In the genomic region with DNA sequence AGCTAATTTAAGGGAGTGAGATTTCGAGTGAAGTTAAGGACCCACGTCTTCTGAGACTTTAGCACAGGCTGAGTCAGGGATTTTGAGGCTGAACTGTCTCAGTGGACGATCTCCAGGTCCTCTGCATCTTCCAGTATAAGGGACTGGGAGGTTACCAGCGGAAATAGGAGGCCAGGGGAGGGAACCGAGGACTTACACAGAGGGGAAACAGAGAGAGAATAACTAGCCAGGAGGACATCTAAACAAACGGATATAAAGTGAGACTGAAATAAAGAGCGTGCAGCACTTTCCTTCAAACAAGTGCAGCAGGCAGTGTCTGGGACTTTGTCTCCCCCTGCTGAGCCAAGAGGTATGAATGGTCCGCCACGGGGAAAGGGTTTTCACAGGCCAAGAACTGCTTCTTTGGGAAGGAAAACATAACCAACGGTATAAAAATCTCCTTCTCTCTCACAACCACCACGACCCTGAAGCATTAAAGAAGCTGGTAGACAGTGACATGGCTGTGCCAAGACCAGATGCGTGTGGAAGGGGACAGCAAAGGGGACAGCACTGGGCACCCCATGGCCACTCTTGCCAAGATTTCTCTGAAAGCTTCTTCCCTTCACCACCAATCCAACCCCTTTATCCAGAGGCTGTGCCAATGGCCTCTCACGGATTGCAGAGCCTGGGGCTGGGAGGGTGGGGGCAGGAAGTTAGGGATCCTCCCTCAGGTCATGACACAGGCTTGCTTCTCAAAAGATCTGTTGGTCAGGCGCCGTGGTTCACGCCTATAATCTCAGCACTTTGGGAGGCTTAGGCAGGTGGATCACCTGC, we compare ENCODE assay signal across 1 cellular context.
TF ChIP-seq lines count a peak whose summit lies in the region.

No MANE protein-coding gene starts in this region.

TF ChIP-seq in HepG2, 621 proteins besides CTCF, POLR2A, EP300 and RAD21 (continued from another document and continues in another):
- no peak for TF ChIP-seq ZNF407 (CRISPR knock-in tag; IDR thresholded peaks at IDR 0.05; ENCODE audit: not compliant biosample characterization)
- no peak for TF ChIP-seq ZBTB25 (CRISPR knock-in tag; IDR thresholded peaks at IDR 0.05)
- peak; percentile 69; the same call in 1 of the 2 replicates for TF ChIP-seq KAT7 (CRISPR knock-in tag; IDR thresholded peaks at IDR 0.05; ENCODE audit: borderline replicate concordance)
- 0 out of 2 replicates have a peak, but pooled peaks have one; percentile 23 for TF ChIP-seq MIXL1 (CRISPR knock-in tag; IDR thresholded peaks at IDR 0.05)
- TF ChIP-seq ZNF276 (CRISPR knock-in tag; IDR thresholded peaks at IDR 0.05; ENCODE audit: low read depth): no peak
- 0 out of 2 replicates have a peak, but pooled peaks have one; percentile 19 for TF ChIP-seq TARDBP (CRISPR knock-in tag; IDR thresholded peaks at IDR 0.05)
- no peak for TF ChIP-seq ZMYM4 (CRISPR knock-in tag; IDR thresholded peaks at IDR 0.05)
- no peak for TF ChIP-seq ARNT (IDR thresholded peaks at IDR 0.05)
- TF ChIP-seq PRPF4 (IDR thresholded peaks at IDR 0.05; ENCODE audit: low read depth, low read length, poor library complexity, severe bottlenecking): no peak
- TF ChIP-seq YEATS4 (CRISPR knock-in tag; IDR thresholded peaks at IDR 0.05; ENCODE audit: borderline replicate concordance): no peak
- TF ChIP-seq KDM1A (CRISPR knock-in tag; IDR thresholded peaks at IDR 0.05): no peak
- TF ChIP-seq ZNF564 (CRISPR knock-in tag; IDR thresholded peaks at IDR 0.05): no peak
- 0 out of 2 replicates have a peak, but pooled peaks have one; percentile 10 for TF ChIP-seq ZNF644 (CRISPR knock-in tag; IDR thresholded peaks at IDR 0.05; ENCODE audit: low read depth)
- no peak for TF ChIP-seq NFE2 (CRISPR knock-in tag; IDR thresholded peaks at IDR 0.05)
- TF ChIP-seq MLX (CRISPR knock-in tag; IDR thresholded peaks at IDR 0.05): 0 out of 2 replicates have a peak, but pooled peaks have one; percentile 53
- TF ChIP-seq, protein P1, sequence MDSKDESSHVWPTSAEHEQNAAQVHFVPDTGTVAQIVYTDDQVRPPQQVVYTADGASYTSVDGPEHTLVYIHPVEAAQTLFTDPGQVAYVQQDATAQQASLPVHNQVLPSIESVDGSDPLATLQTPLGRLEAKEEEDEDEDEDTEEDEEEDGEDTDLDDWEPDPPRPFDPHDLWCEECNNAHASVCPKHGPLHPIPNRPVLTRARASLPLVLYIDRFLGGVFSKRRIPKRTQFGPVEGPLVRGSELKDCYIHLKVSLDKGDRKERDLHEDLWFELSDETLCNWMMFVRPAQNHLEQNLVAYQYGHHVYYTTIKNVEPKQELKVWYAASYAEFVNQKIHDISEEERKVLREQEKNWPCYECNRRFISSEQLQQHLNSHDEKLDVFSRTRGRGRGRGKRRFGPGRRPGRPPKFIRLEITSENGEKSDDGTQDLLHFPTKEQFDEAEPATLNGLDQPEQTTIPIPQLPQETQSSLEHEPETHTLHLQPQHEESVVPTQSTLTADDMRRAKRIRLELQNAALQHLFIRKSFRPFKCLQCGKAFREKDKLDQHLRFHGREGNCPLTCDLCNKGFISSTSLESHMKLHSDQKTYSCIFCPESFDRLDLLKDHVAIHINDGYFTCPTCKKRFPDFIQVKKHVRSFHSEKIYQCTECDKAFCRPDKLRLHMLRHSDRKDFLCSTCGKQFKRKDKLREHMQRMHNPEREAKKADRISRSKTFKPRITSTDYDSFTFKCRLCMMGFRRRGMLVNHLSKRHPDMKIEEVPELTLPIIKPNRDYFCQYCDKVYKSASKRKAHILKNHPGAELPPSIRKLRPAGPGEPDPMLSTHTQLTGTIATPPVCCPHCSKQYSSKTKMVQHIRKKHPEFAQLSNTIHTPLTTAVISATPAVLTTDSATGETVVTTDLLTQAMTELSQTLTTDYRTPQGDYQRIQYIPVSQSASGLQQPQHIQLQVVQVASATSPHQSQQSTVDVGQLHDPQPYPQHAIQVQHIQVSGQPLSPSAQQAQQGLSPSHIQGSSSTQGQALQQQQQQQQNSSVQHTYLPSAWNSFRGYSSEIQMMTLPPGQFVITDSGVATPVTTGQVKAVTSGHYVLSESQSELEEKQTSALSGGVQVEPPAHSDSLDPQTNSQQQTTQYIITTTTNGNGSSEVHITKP (CRISPR knock-in tag; IDR thresholded peaks at IDR 0.05; ENCODE audit: low read depth): 0 out of 2 replicates have a peak, but pooled peaks have one; percentile 16
- TF ChIP-seq, protein P2, sequence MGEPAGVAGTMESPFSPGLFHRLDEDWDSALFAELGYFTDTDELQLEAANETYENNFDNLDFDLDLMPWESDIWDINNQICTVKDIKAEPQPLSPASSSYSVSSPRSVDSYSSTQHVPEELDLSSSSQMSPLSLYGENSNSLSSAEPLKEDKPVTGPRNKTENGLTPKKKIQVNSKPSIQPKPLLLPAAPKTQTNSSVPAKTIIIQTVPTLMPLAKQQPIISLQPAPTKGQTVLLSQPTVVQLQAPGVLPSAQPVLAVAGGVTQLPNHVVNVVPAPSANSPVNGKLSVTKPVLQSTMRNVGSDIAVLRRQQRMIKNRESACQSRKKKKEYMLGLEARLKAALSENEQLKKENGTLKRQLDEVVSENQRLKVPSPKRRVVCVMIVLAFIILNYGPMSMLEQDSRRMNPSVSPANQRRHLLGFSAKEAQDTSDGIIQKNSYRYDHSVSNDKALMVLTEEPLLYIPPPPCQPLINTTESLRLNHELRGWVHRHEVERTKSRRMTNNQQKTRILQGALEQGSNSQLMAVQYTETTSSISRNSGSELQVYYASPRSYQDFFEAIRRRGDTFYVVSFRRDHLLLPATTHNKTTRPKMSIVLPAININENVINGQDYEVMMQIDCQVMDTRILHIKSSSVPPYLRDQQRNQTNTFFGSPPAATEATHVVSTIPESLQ (CRISPR knock-in tag; conservative IDR thresholded peaks at IDR 0.05): no peak
- no peak for TF ChIP-seq HHEX (CRISPR knock-in tag; IDR thresholded peaks at IDR 0.05)
- TF ChIP-seq GABPA (IDR thresholded peaks at IDR 0.05; ENCODE audit: low read depth, low read length): no peak
- no peak for TF ChIP-seq GABPA (CRISPR knock-in tag; IDR thresholded peaks at IDR 0.05; ENCODE audit: low read depth)
- 0 out of 2 replicates have a peak, but pooled peaks have one; percentile 30 for TF ChIP-seq RCOR2 (CRISPR knock-in tag; IDR thresholded peaks at IDR 0.05)
- no peak for TF ChIP-seq NKX3-1 (CRISPR knock-in tag; IDR thresholded peaks at IDR 0.05)
- TF ChIP-seq SNAI1 (CRISPR knock-in tag; IDR thresholded peaks at IDR 0.05; ENCODE audit: borderline replicate concordance): no peak
- TF ChIP-seq BRD4 (CRISPR knock-in tag; IDR thresholded peaks at IDR 0.05): no peak
- no peak for TF ChIP-seq PHF8 (CRISPR knock-in tag; IDR thresholded peaks at IDR 0.05)
- TF ChIP-seq SOX13 (IDR thresholded peaks at IDR 0.05): no peak
- TF ChIP-seq SOX13 (CRISPR knock-in tag; conservative IDR thresholded peaks at IDR 0.05 in 1 of 2, IDR thresholded peaks at IDR 0.05 in 1 of 2): no peak; a peak in 1 of 4 replicates
- TF ChIP-seq SRSF4 (IDR thresholded peaks at IDR 0.05; ENCODE audit: low read depth, low read length, poor library complexity, severe bottlenecking): no peak
- no peak for TF ChIP-seq FOXJ3 (CRISPR knock-in tag; IDR thresholded peaks at IDR 0.05; ENCODE audit: borderline replicate concordance)
- TF ChIP-seq SKI (IDR thresholded peaks at IDR 0.05; ENCODE audit: partially characterized antibody): no peak
- TF ChIP-seq ATF3 (CRISPR knock-in tag; IDR thresholded peaks at IDR 0.05): 0 out of 2 replicates have a peak, but pooled peaks have one; percentile 17
- TF ChIP-seq PTBP1 (IDR thresholded peaks at IDR 0.05; ENCODE audit: low read depth, low read length, poor library complexity, severe bottlenecking): no peak
- TF ChIP-seq ZNF329 (CRISPR knock-in tag; IDR thresholded peaks at IDR 0.05; ENCODE audit: low read depth): no peak
- peak; percentile 55; the same call in 1 of the 2 replicates for TF ChIP-seq IKZF5 (CRISPR knock-in tag; IDR thresholded peaks at IDR 0.05)
- TF ChIP-seq ZNF333 (CRISPR knock-in tag; IDR thresholded peaks at IDR 0.05; ENCODE audit: borderline replicate concordance): no peak
- no peak for TF ChIP-seq MAFG (CRISPR knock-in tag; IDR thresholded peaks at IDR 0.05)
- no peak for TF ChIP-seq KDM3A (CRISPR knock-in tag; IDR thresholded peaks at IDR 0.05; ENCODE audit: low read depth)
